Comparison of ENCODE assay signal across 12 cellular contexts in the genomic region with DNA sequence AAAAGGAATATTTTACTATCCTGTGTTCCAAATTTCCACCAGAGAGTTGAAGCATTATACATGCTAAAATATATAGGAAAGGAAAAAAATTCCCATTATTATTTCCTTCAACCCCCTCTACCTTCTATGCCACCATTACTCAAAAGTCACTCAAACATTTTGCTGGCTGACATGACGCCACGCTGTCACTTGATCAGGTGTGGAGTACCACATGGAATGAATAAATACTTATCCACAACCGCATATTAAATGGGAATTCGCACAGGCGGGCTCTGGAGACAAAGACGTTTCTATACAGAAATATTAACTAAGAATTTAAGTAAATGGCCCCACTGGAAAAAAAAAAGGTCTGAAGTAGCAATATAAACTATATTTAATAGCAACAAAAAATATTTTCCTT.
"Had no signal": no experiment of that assay in that cellular context is flagged by ENCODE, and none has a peak within 500 bp of the region (broad histone marks: within the 10 kb centered on the region; RNA-seq: fewer than 3 reads in every experiment).

No MANE protein-coding gene starts in this region.

- H3K27me3 Mint-ChIP-seq: activated CD4-positive, alpha-beta memory T cell treated with anti-CD3 and anti-CD28 coated beads, Interleukin-2, amount 10 ng/mL, durations not matched to agents 7 days and 5 days; activated CD4-positive, alpha-beta T cell treated with anti-CD3 and anti-CD28 coated beads for 36 hours had no signal

- H3K27ac ChIP-seq: coronary artery, left ventricle myocardium inferior, neural progenitor cell had no signal

- H3K4me1 ChIP-seq: neural progenitor cell had no signal

- H3K4me2 ChIP-seq: neural progenitor cell had no signal

- H3K9ac ChIP-seq: neural progenitor cell had no signal

- H3K27me3 ChIP-seq: cardiac muscle cell, heart left ventricle, neural progenitor cell, pancreas had no signal

- DNase-seq: activated CD4-positive, alpha-beta memory T cell treated with anti-CD3 and anti-CD28 coated beads, Interleukin-2, amount 10 ng/mL, durations not matched to agents 7 days and 5 days; activated CD4-positive, alpha-beta T cell treated with anti-CD3 and anti-CD28 coated beads for 36 hours; activated effector memory CD4-positive, alpha-beta T cell treated with Interleukin-2 at 50 U/mL for 16 hours; effector CD8-positive, alpha-beta T cell; heart left ventricle; left ventricle myocardium inferior; mesendoderm; pancreas; T-helper 1 cell had no signal

- H3K9me3 Mint-ChIP-seq: activated CD4-positive, alpha-beta memory T cell treated with anti-CD3 and anti-CD28 coated beads, Interleukin-2, amount 10 ng/mL, durations not matched to agents 7 days and 5 days; neural progenitor cell had no signal

- H3K4me3 ChIP-seq: cardiac muscle cell, coronary artery, heart left ventricle, left ventricle myocardium inferior, neural progenitor cell, pancreas had no signal

- H3K4me3 Mint-ChIP-seq: activated CD4-positive, alpha-beta memory T cell treated with anti-CD3 and anti-CD28 coated beads, Interleukin-2, amount 10 ng/mL, durations not matched to agents 7 days and 5 days; activated CD4-positive, alpha-beta T cell treated with anti-CD3 and anti-CD28 coated beads for 36 hours; neural progenitor cell had no signal

- H2AFZ ChIP-seq: neural progenitor cell had no signal

- H3K9me3 ChIP-seq: heart left ventricle, left ventricle myocardium inferior, pancreas had no signal

- ATAC-seq: activated CD4-positive, alpha-beta T cell treated with anti-CD3 and anti-CD28 coated beads for 36 hours; heart left ventricle had no signal

- H3K36me3 ChIP-seq: cardiac muscle cell, heart left ventricle, left ventricle myocardium inferior, neural progenitor cell, pancreas had no signal

- H3K4me1 Mint-ChIP-seq: activated CD4-positive, alpha-beta memory T cell treated with anti-CD3 and anti-CD28 coated beads, Interleukin-2, amount 10 ng/mL, durations not matched to agents 7 days and 5 days had no signal

- H3K27ac Mint-ChIP-seq: activated CD4-positive, alpha-beta memory T cell treated with anti-CD3 and anti-CD28 coated beads, Interleukin-2, amount 10 ng/mL, durations not matched to agents 7 days and 5 days; activated CD4-positive, alpha-beta T cell treated with anti-CD3 and anti-CD28 coated beads for 36 hours; neural progenitor cell had no signal

- H3K36me3 Mint-ChIP-seq: neural progenitor cell had no signal
